8 cellular contexts compared by ENCODE assay signal in genomic region chr15:52566889-52567288, GRCh38. TPM values are rescaled to one million over a fixed set of nuclear protein-coding genes. Genes with fewer than 3 reads are reported as not detected.
DNase-seq lines count a peak whose midpoint lies in the region; ATAC-seq and TF ChIP-seq lines count a peak whose summit lies in the region.

No MANE protein-coding gene starts in this region.

- intact Hi-C loops in activated CD4-positive, alpha-beta T cell treated with anti-CD3 and anti-CD28 coated beads, Interleukin-2, amount 10 ng/mL, durations not matched to agents 24 days and 14 days (cut with micrococcal nuclease), result no loop called here
- intact Hi-C loops in activated B cell treated with CpG ODN at 0.5 μM for 24 hours (cut with micrococcal nuclease), result loop anchor here (5.0 to 10.0 kb wide), 3 partner anchors 165 to 550 kb away; partner anchors contain the start of gene MAPK6
- intact Hi-C loops in sciatic nerve (cut with DNase I), result no loop called here

- no peak overlapping the region for H3K27ac Mint-ChIP-seq in activated CD4-positive, alpha-beta T cell treated with anti-CD3 and anti-CD28 coated beads, Interleukin-2, amount 10 ng/mL, durations not matched to agents 24 days and 14 days
- peak overlapping the region; percentile 37 for H3K27ac Mint-ChIP-seq in activated B cell treated with CpG ODN at 0.5 μM for 24 hours
- peak overlapping the region; percentile 89 for H3K27ac Mint-ChIP-seq in stimulated activated memory B cell treated with anti-CD40 and anti-IgM and Interleukin-4, amounts not matched to agents 10 μg/mL and 1 μg/mL and 100 μg/mL, for 72 hours

- no peak for DNase-seq in activated CD4-positive, alpha-beta T cell treated with anti-CD3 and anti-CD28 coated beads, Interleukin-2, amount 10 ng/mL, durations not matched to agents 24 days and 14 days
- DNase-seq in activated CD4-positive, alpha-beta T cell treated with anti-CD3 and anti-CD28 coated beads for 4 hours, result no peak
- no peak for DNase-seq in activated B cell treated with CpG ODN at 0.5 μM for 24 hours
- DNase-seq in sciatic nerve (ENCODE audit: low spot score), result no peak
- no peak for DNase-seq in EL

- CTCF ChIA-PET in activated B cell treated with CpG ODN at 0.5 μM for 24 hours (lab: Charles Lee), result interaction anchor here (1.1 kb wide), 1 partner anchor 101 kb away, joined by 4 read pairs; no protein-coding TSS in a partner anchor

- peaks cover 36% of the 10 kb centered on the region for H3K4me1 Mint-ChIP-seq in activated CD4-positive, alpha-beta T cell treated with anti-CD3 and anti-CD28 coated beads, Interleukin-2, amount 10 ng/mL, durations not matched to agents 24 days and 14 days
- H3K4me1 Mint-ChIP-seq in activated B cell treated with CpG ODN at 0.5 μM for 24 hours, result peaks cover 62% of the 10 kb centered on the region
- peaks cover 41% of the 10 kb centered on the region for H3K4me1 Mint-ChIP-seq in stimulated activated memory B cell treated with anti-CD40 and anti-IgM and Interleukin-4, amounts not matched to agents 10 μg/mL and 1 μg/mL and 100 μg/mL, for 72 hours

- H3K4me3 ChIP-seq in iPS-11a (ENCODE audit: low read depth, low read length), result peak overlapping the region; percentile 75

- ATAC-seq in activated B cell treated with CpG ODN at 0.5 μM for 24 hours (ENCODE audit: low read depth) (no peak), GM18870 (IDR thresholded peaks at IDR 0.05; ENCODE audit: unreplicated experiment) (no peak), sciatic nerve (no peak)
- no peak for ATAC-seq in stimulated activated memory B cell treated with anti-CD40 and anti-IgM and Interleukin-4, amounts not matched to agents 10 μg/mL and 1 μg/mL and 100 μg/mL, for 72 hours

- H3K9me3 Mint-ChIP-seq in activated CD4-positive, alpha-beta T cell treated with anti-CD3 and anti-CD28 coated beads, Interleukin-2, amount 10 ng/mL, durations not matched to agents 24 days and 14 days, result no peaks in the 10 kb centered on the region
- no peaks in the 10 kb centered on the region for H3K9me3 Mint-ChIP-seq in activated B cell treated with CpG ODN at 0.5 μM for 24 hours
- no peaks in the 10 kb centered on the region for H3K9me3 Mint-ChIP-seq in stimulated activated memory B cell treated with anti-CD40 and anti-IgM and Interleukin-4, amounts not matched to agents 10 μg/mL and 1 μg/mL and 100 μg/mL, for 72 hours

- POLR2A ChIA-PET in activated B cell treated with CpG ODN at 0.5 μM for 24 hours (lab: Charles Lee), result interaction anchor here (0.7 to 2.0 kb wide), 2 partner anchors 38 to 116 kb away, joined by 3 to 8 read pairs; partner anchors contain the start of gene MYO5A

- H3K4me3 Mint-ChIP-seq in activated CD4-positive, alpha-beta T cell treated with anti-CD3 and anti-CD28 coated beads, Interleukin-2, amount 10 ng/mL, durations not matched to agents 24 days and 14 days, result peak overlapping the region; percentile 88
- peak overlapping the region; percentile 97 for H3K4me3 Mint-ChIP-seq in activated B cell treated with CpG ODN at 0.5 μM for 24 hours
- H3K4me3 Mint-ChIP-seq in stimulated activated memory B cell treated with anti-CD40 and anti-IgM and Interleukin-4, amounts not matched to agents 10 μg/mL and 1 μg/mL and 100 μg/mL, for 72 hours, result peak overlapping the region; percentile 87

- no peak for TF ChIP-seq CTCF in activated B cell treated with CpG ODN at 0.5 μM for 24 hours (IDR thresholded peaks at IDR 0.05)

- H3K27me3 Mint-ChIP-seq in activated CD4-positive, alpha-beta T cell treated with anti-CD3 and anti-CD28 coated beads, Interleukin-2, amount 10 ng/mL, durations not matched to agents 24 days and 14 days, result no peaks in the 10 kb centered on the region
- H3K27me3 Mint-ChIP-seq in activated B cell treated with CpG ODN at 0.5 μM for 24 hours, result no peaks in the 10 kb centered on the region
- H3K27me3 Mint-ChIP-seq in stimulated activated memory B cell treated with anti-CD40 and anti-IgM and Interleukin-4, amounts not matched to agents 10 μg/mL and 1 μg/mL and 100 μg/mL, for 72 hours, result no peaks in the 10 kb centered on the region

- H3K36me3 Mint-ChIP-seq in activated CD4-positive, alpha-beta T cell treated with anti-CD3 and anti-CD28 coated beads, Interleukin-2, amount 10 ng/mL, durations not matched to agents 24 days and 14 days (ENCODE audit: low read depth), result peaks cover 11% of the 10 kb centered on the region
- peaks cover 32% of the 10 kb centered on the region for H3K36me3 Mint-ChIP-seq in activated B cell treated with CpG ODN at 0.5 μM for 24 hours (ENCODE audit: low read depth)
- H3K36me3 Mint-ChIP-seq in stimulated activated memory B cell treated with anti-CD40 and anti-IgM and Interleukin-4, amounts not matched to agents 10 μg/mL and 1 μg/mL and 100 μg/mL, for 72 hours, result peaks cover 6% of the 10 kb centered on the region

RNA-seq across cellular contexts. Expression of gene ARPP19, which starts 1.9 kb away (rescaled TPM):
- 191 and 215 TPM in 2 replicates for total RNA-seq in activated CD4-positive, alpha-beta T cell treated with anti-CD3 and anti-CD28 coated beads, Interleukin-2, amount 10 ng/mL, durations not matched to agents 24 days and 14 days
- 145 and 153 TPM in 2 replicates for total RNA-seq in activated B cell treated with CpG ODN at 0.5 μM for 24 hours
- total RNA-seq in sciatic nerve, result 191 TPM

RNA-seq across cellular contexts. Expression of gene MYO5A, which starts 38.2 kb away (rescaled TPM):
- total RNA-seq in activated CD4-positive, alpha-beta T cell treated with anti-CD3 and anti-CD28 coated beads, Interleukin-2, amount 10 ng/mL, durations not matched to agents 24 days and 14 days, result 19.8 and 23.7 TPM in 2 replicates
- total RNA-seq in activated B cell treated with CpG ODN at 0.5 μM for 24 hours, result 41.7 and 49.1 TPM in 2 replicates
- total RNA-seq in sciatic nerve, result 30.2 TPM
